In the genomic region with DNA sequence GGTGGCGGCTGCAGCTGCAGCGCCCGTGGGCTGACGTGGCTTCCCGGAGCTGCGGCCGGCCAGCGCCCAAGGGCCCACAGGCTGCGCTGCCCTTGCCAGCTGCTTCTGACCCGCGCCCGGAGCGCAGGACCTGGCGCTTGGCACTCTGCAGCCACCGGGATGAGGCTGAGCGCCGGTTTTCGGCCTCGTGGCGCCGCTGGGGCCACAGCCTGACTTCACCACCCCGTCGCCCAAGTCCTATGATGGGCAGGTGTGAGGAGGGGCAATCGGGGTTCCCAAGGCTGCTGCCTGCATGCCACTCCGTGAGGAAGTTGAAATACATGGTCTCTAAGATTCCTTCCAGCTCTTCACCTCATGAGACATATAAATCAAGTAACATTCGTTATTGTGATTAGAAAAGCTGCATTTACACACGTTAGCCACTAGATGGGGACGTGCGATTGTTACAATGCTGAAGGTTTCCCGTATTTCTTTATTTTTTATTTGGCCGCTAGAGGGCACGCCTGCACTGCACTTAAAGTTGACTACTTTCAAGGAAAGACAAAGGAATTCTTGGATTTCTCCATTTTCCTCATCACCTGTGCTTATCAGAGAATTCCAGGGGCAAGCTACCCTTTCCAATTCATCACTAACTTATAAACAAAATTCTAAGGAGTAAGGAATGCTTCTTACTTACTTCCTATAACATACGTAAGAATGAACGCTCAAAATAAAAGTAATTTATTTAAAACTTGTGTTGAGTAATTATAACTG, we compare ENCODE assay signal across 7 cellular contexts.
DNase-seq lines count a peak whose midpoint lies in the region; ATAC-seq and TF ChIP-seq lines count a peak whose summit lies in the region.

No MANE protein-coding gene starts in this region.

- peak; percentile 57; the same call in 1 of the 2 replicates for TF ChIP-seq CTCF in GM12875 (IDR thresholded peaks at IDR 0.05; ENCODE audit: borderline replicate concordance, insufficient read depth, low read depth, low read length)

- ATAC-seq in HG02763 (IDR thresholded peaks at IDR 0.05; ENCODE audit: unreplicated experiment) = peak; percentile 34

- DNase-seq in NCI-H226 (peak; percentile 26), ecto neural progenitor cell (ENCODE audit: low spot score) (peak; percentile 66), islet precursor cell (peak; percentile 63), retina (peak; percentile 88)
- DNase-seq in activated CD8-positive, alpha-beta memory T cell treated with anti-CD3 and anti-CD28 coated beads, Interleukin-2, amount 50 U/mL, for 48 hours = peak; percentile 69

- peak overlapping the region; percentile 43 for H3K4me3 ChIP-seq in GM12875 (ENCODE audit: low read depth, low read length)

Comparison
In these comparisons a context has a peak if more than half of its experiments do, and no peak if none do; other contexts are left out.
1. Peak in every context shown above with its lines: DNase-seq, ATAC-seq and H3K4me3 ChIP-seq.
2. DNase-seq: peak in every context shown above with its lines; median percentile 88 in retina; 69 in activated CD8-positive, alpha-beta memory T cell treated with anti-CD3 and anti-CD28 coated beads, Interleukin-2, amount 50 U/mL, for 48 hours; 66 in ecto neural progenitor cell; 63 in islet precursor cell; 26 in NCI-H226.